14 cellular contexts compared by ENCODE assay signal in the genomic region with DNA sequence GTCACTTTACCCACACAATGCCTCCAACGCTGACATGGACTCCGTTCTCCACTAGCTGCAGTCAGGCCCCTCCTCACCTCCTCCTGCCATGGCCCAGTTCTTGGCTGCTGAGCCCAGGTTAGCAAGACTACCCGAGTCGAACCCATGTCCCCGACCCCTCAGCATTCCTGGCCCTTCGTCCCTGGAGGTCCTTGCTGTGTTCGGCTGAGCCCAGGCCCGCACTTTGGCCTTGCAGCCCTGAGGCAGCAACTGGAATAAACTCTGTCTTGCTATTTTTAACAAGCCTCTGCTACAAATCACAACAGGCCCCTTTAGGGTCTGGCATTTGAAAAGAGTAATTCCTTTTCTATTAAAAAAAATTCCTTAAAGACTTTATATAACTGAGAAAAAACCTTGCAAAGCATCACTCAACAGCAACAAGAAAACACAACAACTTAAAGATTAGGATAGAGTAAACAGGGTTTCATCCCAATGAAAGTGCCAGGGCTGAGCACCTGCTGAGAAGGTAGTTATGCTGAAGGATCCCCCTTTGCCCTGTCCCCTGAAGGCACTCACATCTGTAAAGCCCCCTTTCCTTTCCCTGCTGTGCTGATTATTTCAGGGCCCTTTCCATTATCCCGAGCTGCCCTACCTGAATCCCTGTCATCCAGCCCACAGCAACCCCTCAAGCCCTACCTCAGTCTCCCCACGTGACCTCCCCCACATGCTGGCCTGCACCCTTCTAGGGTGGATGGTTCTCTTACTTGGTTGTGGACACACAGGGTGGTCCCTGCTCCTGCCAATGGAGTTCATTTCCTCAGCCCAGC.
A peak's percentile ranks its signal among the peaks of the same experiment; 100 is the strongest.
DNase-seq lines count a peak whose midpoint lies in the region; ATAC-seq and TF ChIP-seq lines count a peak whose summit lies in the region.
"Had no signal": no experiment of that assay in that cellular context is flagged by ENCODE, and none has a peak within 500 bp of the region (broad histone marks: within the 10 kb centered on the region; RNA-seq: fewer than 3 reads in every experiment).

No MANE protein-coding gene starts in this region.

- H3K9ac ChIP-seq in H9 (ENCODE audit: extremely low read depth, insufficient read length, low read length): no peak overlapping the region
- H3K9ac ChIP-seq: BLaER1, KMS-11 had no signal

- no peak overlapping the region for H2AK5ac ChIP-seq in H9 (ENCODE audit: insufficient read length, low read length)

- peak overlapping the region in 1 of 2 donors; percentile 32 for H3K4me3 Mint-ChIP-seq in CD14-positive monocyte
- H3K4me3 Mint-ChIP-seq in H9: peak overlapping the region in 1 of 2 experiments; percentile 8; a peak in 2 of 5 replicates
- no peak overlapping the region for H3K4me3 Mint-ChIP-seq in chondrocyte (ENCODE audit: unreplicated experiment)
- H3K4me3 Mint-ChIP-seq: CD4-positive, CD25-positive, alpha-beta regulatory T cell; IgD-negative memory B cell had no signal

- no peak overlapping the region for H3K23ac ChIP-seq in H9 (ENCODE audit: insufficient read length, low read depth, low read length)

- H4K5ac ChIP-seq in H9 (ENCODE audit: insufficient read length, low read depth, low read length): no peak overlapping the region

- no peak overlapping the region for H3K4me2 ChIP-seq in H9 (ENCODE audit: insufficient read depth, insufficient read length, low read length)
- H3K4me2 ChIP-seq: BLaER1, KMS-11 had no signal

- no peak overlapping the region for H2BK5ac ChIP-seq in H9 (ENCODE audit: insufficient read length, low read length)

- H3K36me3 ChIP-seq in esophagus muscularis mucosa (no peaks in the 10 kb centered on the region), upper lobe of right lung (no peaks in the 10 kb centered on the region)
- H3K36me3 ChIP-seq: BLaER1 had no signal

- no peak for TF ChIP-seq EP300 in esophagus muscularis mucosa (IDR thresholded peaks at IDR 0.05)

- no peak overlapping the region for H2BK20ac ChIP-seq in H9 (ENCODE audit: low read depth, low read length, poor library complexity, severe bottlenecking)

- H3K9me3 Mint-ChIP-seq in CD14-positive monocyte (peaks cover 0 to 4% (median 3%) of the 10 kb centered on the region in 7 donors), H9 (no peaks in the 10 kb centered on the region), chondrocyte (ENCODE audit: low read depth) (no peaks in the 10 kb centered on the region)
- H3K9me3 Mint-ChIP-seq: CD4-positive, CD25-positive, alpha-beta regulatory T cell had no signal

- no peak overlapping the region for H3K14ac ChIP-seq in H9 (ENCODE audit: insufficient read depth, low read length)

- H3K4me1 ChIP-seq in H9 (ENCODE audit: insufficient read depth, low read length) (no peaks in the 10 kb centered on the region), esophagus muscularis mucosa (peaks cover 18 to 27% (median 23%) of the 10 kb centered on the region in 4 donors), upper lobe of right lung (peaks cover 8% of the 10 kb centered on the region)
- H3K4me1 ChIP-seq: BLaER1 had no signal

- intact Hi-C loops in CD14-positive monocyte (cut with micrococcal nuclease): no loop called here
- intact Hi-C loops in esophagus muscularis mucosa (cut with DNase I): no loop called here
- intact Hi-C loops in upper lobe of right lung (cut with DNase I): no loop called here

- H3K56ac ChIP-seq in H9 (ENCODE audit: insufficient read length, low read depth, low read length): no peak overlapping the region

- H3K9me3 ChIP-seq in H9 (ENCODE audit: control insufficient read depth, low read depth, low read length) (no peaks in the 10 kb centered on the region), esophagus muscularis mucosa (no peaks in the 10 kb centered on the region), upper lobe of right lung (no peaks in the 10 kb centered on the region)
- H3K9me3 ChIP-seq: BLaER1 had no signal

- H2BK12ac ChIP-seq in H9 (ENCODE audit: insufficient read length, low read depth, low read length): no peak overlapping the region

- no peak overlapping the region for H3K27ac ChIP-seq in H9 (ENCODE audit: insufficient read length, low read depth, low read length)
- no peak overlapping the region for H3K27ac ChIP-seq in esophagus muscularis mucosa (replicated peaks in 1 of 4)
- H3K27ac ChIP-seq in upper lobe of right lung: no peak overlapping the region
- H3K27ac ChIP-seq: BLaER1, KMS-11 had no signal

- H2BK15ac ChIP-seq in H9 (ENCODE audit: low read depth, low read length): no peak overlapping the region

- H4K20me1 ChIP-seq in H9 (ENCODE audit: control insufficient read depth, insufficient read depth, insufficient read length): no peaks in the 10 kb centered on the region
- H4K20me1 ChIP-seq: BLaER1 had no signal

- no peak overlapping the region for H2BK120ac ChIP-seq in H9 (ENCODE audit: low read depth, low read length, poor library complexity, severe bottlenecking)

- H3K4me3 ChIP-seq in esophagus muscularis mucosa (no peak overlapping the region), upper lobe of right lung (no peak overlapping the region)
- H3K4me3 ChIP-seq: BLaER1 had no signal

- H3K27me3 Mint-ChIP-seq in CD14-positive monocyte (ENCODE audit: low read depth in 3 of 3) (peaks cover 5 to 15% (median 10%) of the 10 kb centered on the region in 3 donors), H9 (ENCODE audit: low read depth) (peaks cover 43% of the 10 kb centered on the region), chondrocyte (ENCODE audit: low read depth) (peaks cover 8% of the 10 kb centered on the region)

- no peak overlapping the region for H3T11ph ChIP-seq in H9 (ENCODE audit: low read length)

- WGBS in H9 (ENCODE audit: extremely low coverage, insufficient read length, low lambda C conversion rate): no CpG with 5 or more reads among the region's 10 CpGs
- WGBS in esophagus muscularis mucosa: 87% methylated on average over 10 of the region's 10 CpGs

- peak overlapping the region in 5 of 7 donors; percentile 7 to 83 (median 30) for H3K27ac Mint-ChIP-seq in CD14-positive monocyte
- H3K27ac Mint-ChIP-seq in H9: peak overlapping the region in 1 of 3 experiments; percentile 11; a peak in 1 of 7 replicates
- no peak overlapping the region for H3K27ac Mint-ChIP-seq in chondrocyte (ENCODE audit: unreplicated experiment)
- H3K27ac Mint-ChIP-seq: CD4-positive, CD25-positive, alpha-beta regulatory T cell; IgD-negative memory B cell had no signal

- no peaks in the 10 kb centered on the region for H3K23me2 ChIP-seq in H9 (ENCODE audit: insufficient read length, low read depth, low read length, poor library complexity, severe bottlenecking)

- no peak overlapping the region for H3K4ac ChIP-seq in H9 (ENCODE audit: low read depth, low read length)

- TF ChIP-seq CTCF in CD14-positive monocyte (IDR thresholded peaks at IDR 0.05) (no peak), H9 (conservative IDR thresholded peaks at IDR 0.05) (no peak), esophagus muscularis mucosa (IDR thresholded peaks at IDR 0.05) (no peak), upper lobe of right lung (IDR thresholded peaks at IDR 0.05) (no peak), chondrocyte (IDR thresholded peaks at IDR 0.05) (no peak)

- H3K4me1 Mint-ChIP-seq in CD14-positive monocyte (peaks cover 37% of the 10 kb centered on the region), H9 (peaks cover 24 to 25% of the 10 kb centered on the region in 2 experiments), chondrocyte (ENCODE audit: low read depth) (peaks cover 13% of the 10 kb centered on the region)

- H4K8ac ChIP-seq in H9 (replicated peaks; ENCODE audit: insufficient read length, low read depth, low read length): no peak overlapping the region

- ATAC-seq in upper lobe of right lung: peak; percentile 19
- no peak for ATAC-seq in GM21423 (IDR thresholded peaks at IDR 0.05; ENCODE audit: unreplicated experiment)

- H3K79me2 ChIP-seq in H9 (ENCODE audit: insufficient read depth, low read length): no peaks in the 10 kb centered on the region

- DNase-seq in CD14-positive monocyte (ENCODE audit: low spot score) (no peak), H9 (peak; percentile 26), esophagus muscularis mucosa (ENCODE audit: extremely low spot score) (peak; percentile 47), upper lobe of right lung (no peak), chondrocyte (ENCODE audit: low spot score) (no peak), midbrain (lab: John Stamatoyannopoulos, UW) (no peak)
- DNase-seq: 8988T; AML-193; CD4-positive, CD25-positive, alpha-beta regulatory T cell; DMS53 had no signal

- H3K79me1 ChIP-seq in H9 (ENCODE audit: insufficient read depth, low read depth, low read length, poor library complexity, severe bottlenecking): no peaks in the 10 kb centered on the region

- H4K91ac ChIP-seq in H9 (ENCODE audit: insufficient read length, low read depth, low read length): no peak overlapping the region

- H3K18ac ChIP-seq in H9 (ENCODE audit: insufficient read length, low read depth, low read length): no peak overlapping the region

- H2AFZ ChIP-seq in H9 (ENCODE audit: low read length): no peak overlapping the region

- H3K36me3 Mint-ChIP-seq in CD14-positive monocyte: no peaks in the 10 kb centered on the region
- H3K36me3 Mint-ChIP-seq in H9 (ENCODE audit: insufficient read depth in 1 of 3, low read depth in 3 of 3): no peaks in the 10 kb centered on the region; a peak in 1 of 7 replicates
- H3K36me3 Mint-ChIP-seq in chondrocyte (ENCODE audit: low read depth): no peaks in the 10 kb centered on the region
- H3K36me3 Mint-ChIP-seq: CD4-positive, CD25-positive, alpha-beta regulatory T cell; IgD-negative memory B cell had no signal

- H3K27me3 ChIP-seq in H9 (ENCODE audit: insufficient read depth, low read length) (no peaks in the 10 kb centered on the region; the same call in 1 of the 2 replicates), esophagus muscularis mucosa (no peaks in the 10 kb centered on the region), upper lobe of right lung (no peaks in the 10 kb centered on the region)
- H3K27me3 ChIP-seq: BLaER1 had no signal

- no peak for TF ChIP-seq POLR2A in esophagus muscularis mucosa (IDR thresholded peaks at IDR 0.05; ENCODE audit: low read depth)

Comparison
In these comparisons a context has a peak if more than half of its experiments do, and no peak if none do; other contexts are left out.
1. DNase-seq: peak in H9 (single experiment) and esophagus muscularis mucosa (single experiment); none in CD14-positive monocyte (single experiment), upper lobe of right lung (single experiment), chondrocyte (single experiment) and midbrain (single experiment).